In the genomic region with DNA sequence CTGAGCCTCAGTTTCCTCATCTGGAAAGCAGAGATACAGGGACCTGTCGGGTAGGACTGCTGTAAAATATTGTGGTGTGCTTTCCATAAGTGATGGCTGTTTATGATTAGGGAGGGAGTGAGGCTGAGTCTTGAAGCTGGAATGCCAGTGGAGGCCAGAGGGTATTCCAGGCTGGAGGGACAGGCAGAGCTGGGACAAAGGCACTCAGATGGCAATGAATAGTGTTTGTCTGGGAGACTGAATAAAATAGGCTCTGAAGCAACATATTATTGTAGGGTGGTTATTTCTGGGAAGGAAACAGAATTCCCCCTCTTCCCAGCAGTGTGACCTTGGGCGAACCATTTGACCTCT, we compare ENCODE assay signal across 1 cellular context.
TF ChIP-seq lines count a peak whose summit lies in the region.

No MANE protein-coding gene starts in this region.

TF ChIP-seq in A549, 52 proteins besides CTCF, POLR2A, EP300 and RAD21:
- TF ChIP-seq, protein P1, sequence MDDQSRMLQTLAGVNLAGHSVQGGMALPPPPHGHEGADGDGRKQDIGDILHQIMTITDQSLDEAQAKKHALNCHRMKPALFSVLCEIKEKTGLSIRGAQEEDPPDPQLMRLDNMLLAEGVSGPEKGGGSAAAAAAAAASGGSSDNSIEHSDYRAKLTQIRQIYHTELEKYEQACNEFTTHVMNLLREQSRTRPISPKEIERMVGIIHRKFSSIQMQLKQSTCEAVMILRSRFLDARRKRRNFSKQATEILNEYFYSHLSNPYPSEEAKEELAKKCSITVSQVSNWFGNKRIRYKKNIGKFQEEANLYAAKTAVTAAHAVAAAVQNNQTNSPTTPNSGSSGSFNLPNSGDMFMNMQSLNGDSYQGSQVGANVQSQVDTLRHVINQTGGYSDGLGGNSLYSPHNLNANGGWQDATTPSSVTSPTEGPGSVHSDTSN (IDR thresholded peaks at IDR 0.05) = no peak
- no peak for TF ChIP-seq RFX5 (IDR thresholded peaks at IDR 0.05)
- no peak for TF ChIP-seq MYC (IDR thresholded peaks at IDR 0.05; ENCODE audit: borderline replicate concordance, low read length)
- TF ChIP-seq EHF (CRISPR knock-in tag; IDR thresholded peaks at IDR 0.05) = no peak
- TF ChIP-seq HOXB13 (CRISPR knock-in tag; IDR thresholded peaks at IDR 0.05; ENCODE audit: low read depth) = no peak
- no peak for TF ChIP-seq TP53 (CRISPR knock-in tag; IDR thresholded peaks at IDR 0.05)
- TF ChIP-seq BHLHE40 (IDR thresholded peaks at IDR 0.05; ENCODE audit: low read depth, low read length) = no peak
- TF ChIP-seq, protein P2, sequence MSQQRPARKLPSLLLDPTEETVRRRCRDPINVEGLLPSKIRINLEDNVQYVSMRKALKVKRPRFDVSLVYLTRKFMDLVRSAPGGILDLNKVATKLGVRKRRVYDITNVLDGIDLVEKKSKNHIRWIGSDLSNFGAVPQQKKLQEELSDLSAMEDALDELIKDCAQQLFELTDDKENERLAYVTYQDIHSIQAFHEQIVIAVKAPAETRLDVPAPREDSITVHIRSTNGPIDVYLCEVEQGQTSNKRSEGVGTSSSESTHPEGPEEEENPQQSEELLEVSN (IDR thresholded peaks at IDR 0.05; ENCODE audit: borderline replicate concordance, low read depth) = no peak
TF ChIP-seq in A549: peak in this region for 0.
